Comparison of ENCODE assay signal across 25 cellular contexts in genomic region chr5:147856801-147857200, GRCh38. TPM values are rescaled to one million over a fixed set of nuclear protein-coding genes. Genes with fewer than 3 reads are reported as not detected.
"Had no signal": no experiment of that assay in that cellular context is flagged by ENCODE, and none has a peak within 500 bp of the region (broad histone marks: within the 10 kb centered on the region; RNA-seq: fewer than 3 reads in every experiment).

No MANE protein-coding gene starts in this region.

- H3K9me3 Mint-ChIP-seq: dendritic cell treated with granulocyte-macrophage colony-stimulating factor and Interleukin-4, amounts not matched to agents 40 ng/mL and 50 ng/mL, for 4 days; effector memory CD8-positive, alpha-beta T cell; endodermal cell; mesothelial cell of epicardium; naive B cell; naive thymus-derived CD8-positive, alpha-beta T cell had no signal

- H3K27ac Mint-ChIP-seq: dendritic cell treated with granulocyte-macrophage colony-stimulating factor and Interleukin-4, amounts not matched to agents 40 ng/mL and 50 ng/mL, for 4 days; effector memory CD8-positive, alpha-beta T cell; endodermal cell; mesothelial cell of epicardium; naive B cell; naive thymus-derived CD8-positive, alpha-beta T cell had no signal

- H3K27me3 Mint-ChIP-seq: dendritic cell treated with granulocyte-macrophage colony-stimulating factor and Interleukin-4, amounts not matched to agents 40 ng/mL and 50 ng/mL, for 4 days had no signal

- H3K4me1 ChIP-seq: esophagus squamous epithelium, gastrocnemius medialis, heart right ventricle, left lung, lower lobe of right lung had no signal

- H3K27ac ChIP-seq: epithelial cell of prostate, esophagus squamous epithelium, gastrocnemius medialis, heart right ventricle, left lung, lower lobe of right lung had no signal

- H3K4me1 Mint-ChIP-seq: naive B cell had no signal

- ATAC-seq: gastrocnemius medialis; naive thymus-derived CD8-positive, alpha-beta T cell had no signal

- H3K4me3 ChIP-seq: esophagus squamous epithelium, gastrocnemius medialis, heart right ventricle, left lung, lower lobe of right lung, mucosa of descending colon had no signal

- H3K27me3 ChIP-seq: esophagus squamous epithelium, gastrocnemius medialis, heart right ventricle, left lung had no signal

- DNase-seq: cortex of kidney, esophagus squamous epithelium, gastrocnemius medialis, naive B cell had no signal

- H3K9me3 ChIP-seq: esophagus squamous epithelium, gastrocnemius medialis, heart right ventricle, left lung, lower lobe of right lung, mucosa of descending colon had no signal

- H3K4me3 Mint-ChIP-seq: dendritic cell treated with granulocyte-macrophage colony-stimulating factor and Interleukin-4, amounts not matched to agents 40 ng/mL and 50 ng/mL, for 4 days; effector memory CD8-positive, alpha-beta T cell; endodermal cell; mesothelial cell of epicardium; naive B cell; naive thymus-derived CD8-positive, alpha-beta T cell had no signal

- H3K36me3 Mint-ChIP-seq: mesothelial cell of epicardium; naive B cell; naive thymus-derived CD8-positive, alpha-beta T cell had no signal

- H3K36me3 ChIP-seq: esophagus squamous epithelium, gastrocnemius medialis, heart right ventricle, left lung, lower lobe of right lung had no signal

RNA-seq across cellular contexts. Expression of gene SCGB3A2, which starts 21.7 kb away (rescaled TPM):
- total RNA-seq: dermis microvascular lymphatic vessel endothelial cell; esophagus mucosa; esophagus squamous epithelium; gastrocnemius medialis; glomerular endothelial cell; heart right ventricle; kidney epithelial cell; left cardiac atrium; left ventricle myocardium superior; lower leg skin; lung microvascular endothelial cell; mesenteric fat pad; mesothelial cell of epicardium; mucosa of descending colon; myocyte; naive thymus-derived CD8-positive, alpha-beta T cell had no signal
- polyA plus RNA-seq: keratinocyte; naive thymus-derived CD8-positive, alpha-beta T cell had no signal

RNA-seq across cellular contexts. Expression of gene SPINK1, which starts 25.3 kb away (rescaled TPM):
- total RNA-seq: dermis microvascular lymphatic vessel endothelial cell; endodermal cell; esophagus mucosa; esophagus squamous epithelium; gastrocnemius medialis; glomerular endothelial cell; kidney epithelial cell; left cardiac atrium; left ventricle myocardium superior; lower lobe of right lung; lung microvascular endothelial cell; myocyte; naive thymus-derived CD8-positive, alpha-beta T cell had no signal
- polyA plus RNA-seq: naive thymus-derived CD8-positive, alpha-beta T cell had no signal

RNA-seq across cellular contexts. Expression of gene C5orf46, which starts 49.5 kb away (rescaled TPM):
- total RNA-seq: dermis microvascular lymphatic vessel endothelial cell; endodermal cell; esophagus squamous epithelium; gastrocnemius medialis; glomerular endothelial cell; left lung; lower lobe of right lung; lung microvascular endothelial cell; mesenteric fat pad; mucosa of descending colon; myocyte; naive thymus-derived CD8-positive, alpha-beta T cell had no signal
- polyA plus RNA-seq: naive thymus-derived CD8-positive, alpha-beta T cell had no signal
